Comparison of ENCODE assay signal across 11 cellular contexts in the genomic region with DNA sequence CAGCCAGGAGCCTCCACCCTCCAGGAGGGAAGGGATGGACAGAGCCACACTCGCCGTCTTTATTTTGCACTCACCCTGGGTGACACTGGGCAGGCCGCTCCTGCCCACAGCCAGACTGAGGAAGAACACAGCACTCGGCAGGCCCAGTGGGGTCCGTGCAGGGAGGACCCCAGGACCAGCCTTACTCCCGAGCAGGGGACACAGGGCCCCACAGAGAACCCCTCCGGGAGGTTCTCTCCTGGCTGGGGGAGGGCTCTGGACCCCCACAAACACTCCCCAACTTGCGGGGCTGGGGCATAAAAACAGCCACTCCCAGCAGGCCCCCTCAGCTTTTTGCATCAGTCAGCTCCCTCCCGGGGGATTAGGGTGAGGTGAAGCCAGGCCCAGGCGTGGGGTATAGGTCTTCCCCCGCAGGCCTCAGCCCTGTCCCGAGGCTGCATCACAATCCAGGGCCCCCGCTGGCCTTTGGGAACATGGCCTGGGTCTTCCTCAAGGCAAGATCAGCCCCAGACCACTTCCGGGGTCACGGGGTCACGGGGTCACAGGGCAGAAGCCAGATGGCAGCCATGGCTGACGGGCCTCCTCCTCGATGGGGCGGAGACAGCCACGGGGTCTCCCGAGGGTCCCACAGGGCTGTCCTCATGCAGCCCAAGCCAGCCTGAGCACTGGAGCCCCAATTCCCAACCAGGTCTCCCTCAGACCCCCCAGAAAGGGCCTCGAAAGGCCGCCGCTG. TPM values are rescaled to one million over a fixed set of nuclear protein-coding genes. Genes with fewer than 3 reads are reported as not detected.
DNase-seq lines count a peak whose midpoint lies in the region; ATAC-seq and TF ChIP-seq lines count a peak whose summit lies in the region.
"Had no signal": no experiment of that assay in that cellular context is flagged by ENCODE, and none has a peak within 500 bp of the region (broad histone marks: within the 10 kb centered on the region; RNA-seq: fewer than 3 reads in every experiment).

No MANE protein-coding gene starts in this region.

- TSS peak; percentile 48 for BruUV-seq in Caco-2 (replicated peaks; lab: Mats Ljungman, UMichigan)

- H3K9me3 Mint-ChIP-seq in Caco-2 (ENCODE audit: unreplicated experiment) (no peaks in the 10 kb centered on the region), endodermal cell (no peaks in the 10 kb centered on the region)

- TF ChIP-seq EP300 in ovary (IDR thresholded peaks at IDR 0.05) = no peak

- H3K27me3 ChIP-seq in Caco-2 (replicated peaks; ENCODE audit: control insufficient read depth, insufficient read depth, low read length) (no peaks in the 10 kb centered on the region), Peyer's patch (no peaks in the 10 kb centered on the region), endodermal cell (ENCODE audit: control insufficient read depth, insufficient read depth, low read length, poor library complexity, severe bottlenecking) (no peaks in the 10 kb centered on the region), ovary (no peaks in the 10 kb centered on the region)

- TF ChIP-seq POLR2A in Peyer's patch (IDR thresholded peaks at IDR 0.05) = no peak
- no peak for TF ChIP-seq POLR2A in ovary (IDR thresholded peaks at IDR 0.05)

- no peak for ATAC-seq in HG03442 (IDR thresholded peaks at IDR 0.05; ENCODE audit: unreplicated experiment)

- H3K9me3 ChIP-seq in Caco-2 (no peaks in the 10 kb centered on the region), Peyer's patch (no peaks in the 10 kb centered on the region), endodermal cell (ENCODE audit: control insufficient read depth, low read length) (no peaks in the 10 kb centered on the region), ovary (no peaks in the 10 kb centered on the region)

- peak overlapping the region in 3 of 4 donors; percentile 38 to 75 (median 45) for H3K27ac ChIP-seq in Peyer's patch
- peak overlapping the region; percentile 22 for H3K27ac ChIP-seq in endodermal cell (ENCODE audit: low read depth, low read length)
- H3K27ac ChIP-seq in ovary = no peak overlapping the region
- H3K27ac ChIP-seq: SK-N-MC had no signal

- H3K36me3 ChIP-seq in Caco-2 (ENCODE audit: control insufficient read depth, insufficient read depth, low read length) = no peaks in the 10 kb centered on the region; the same call in 1 of the 2 replicates
- peaks cover 0 to 17% (median 0%) of the 10 kb centered on the region in 3 donors for H3K36me3 ChIP-seq in Peyer's patch
- peaks cover 4% of the 10 kb centered on the region for H3K36me3 ChIP-seq in endodermal cell (ENCODE audit: control insufficient read depth, insufficient read depth, low read length)
- H3K36me3 ChIP-seq in ovary = no peaks in the 10 kb centered on the region

- peaks cover 100% of the 10 kb centered on the region for H3K36me3 Mint-ChIP-seq in Caco-2 (ENCODE audit: insufficient read depth, unreplicated experiment)
- H3K36me3 Mint-ChIP-seq in endodermal cell (ENCODE audit: low read depth) = peaks cover 5% of the 10 kb centered on the region

- H3K27ac Mint-ChIP-seq in Caco-2 (ENCODE audit: unreplicated experiment) (peak overlapping the region; percentile 30), endodermal cell (no peak overlapping the region)

- CTCF ChIA-PET in Caco-2 (lab: Charles Lee) = interaction anchor here (1.2 kb wide), 1 partner anchor 8 kb away, joined by 3 read pairs; a partner anchor contains a TSS

- peaks cover 26% of the 10 kb centered on the region for H3K4me1 ChIP-seq in Caco-2
- H3K4me1 ChIP-seq in Peyer's patch = peaks cover 9 to 35% (median 15%) of the 10 kb centered on the region in 4 donors
- no peaks in the 10 kb centered on the region for H3K4me1 ChIP-seq in endodermal cell (ENCODE audit: control insufficient read depth, insufficient read depth, low read length)
- H3K4me1 ChIP-seq in ovary (ENCODE audit: insufficient read depth) = peaks cover 2% of the 10 kb centered on the region

- H3K27me3 Mint-ChIP-seq in Caco-2 (ENCODE audit: insufficient read depth, unreplicated experiment) (peaks cover 2% of the 10 kb centered on the region), endodermal cell (ENCODE audit: insufficient read depth) (no peaks in the 10 kb centered on the region)

- DNase-seq in Caco-2 (peak; percentile 51 to 71), Peyer's patch (peak in 1 of 3 donors; percentile 45), endodermal cell (peak; percentile 50), ovary (peak in 4 of 5 donors; percentile 13 to 64 (median 36)), SW480 (ENCODE audit: low spot score) (no peak), NOMO-1 (lab: John Stamatoyannopoulos, UW; ENCODE audit: unreplicated experiment in 2 of 2) (no peak), OCI-M1 (lab: John Stamatoyannopoulos, UW) (no peak)
- DNase-seq: anterior cingulate cortex, KG1 had no signal

- TF ChIP-seq CTCF in Caco-2 (IDR thresholded peaks at IDR 0.05; ENCODE audit: insufficient read depth in 1 of 2, low read depth in 1 of 2, low read length in 1 of 2, severe bottlenecking in 1 of 2, unreplicated experiment in 1 of 2) (no peak), Peyer's patch (IDR thresholded peaks at IDR 0.05) (no peak), endodermal cell (conservative IDR thresholded peaks at IDR 0.05) (no peak), ovary (IDR thresholded peaks at IDR 0.05) (no peak)

- intact Hi-C loops in Caco-2 (cut with micrococcal nuclease; ENCODE audit: unreplicated experiment) (no loop called here), ovary (cut with DNase I) (no loop called here)

- WGBS in endodermal cell (ENCODE audit: insufficient coverage in 1 of 2, insufficient read length in 1 of 2), 2 experiments = 89% methylated on average over 19 to 24 of the region's 24 CpGs
- 63 to 68% (median 66%) methylated on average over 24 of the region's 24 CpGs for WGBS in ovary, 3 donors

- H3K9ac ChIP-seq in endodermal cell (ENCODE audit: extremely low read depth, low read length, poor library complexity, severe bottlenecking) = no peak overlapping the region

- H3K4me3 Mint-ChIP-seq in Caco-2 (ENCODE audit: unreplicated experiment) (no peak overlapping the region), endodermal cell (no peak overlapping the region)

- peaks cover 11% of the 10 kb centered on the region for H3K4me1 Mint-ChIP-seq in Caco-2 (ENCODE audit: low read depth, unreplicated experiment)
- no peaks in the 10 kb centered on the region for H3K4me1 Mint-ChIP-seq in endodermal cell

- no peak overlapping the region for H3K4me3 ChIP-seq in Caco-2 (ENCODE audit: low read depth, low read length)
- H3K4me3 ChIP-seq in Peyer's patch = no peak overlapping the region
- H3K4me3 ChIP-seq in endodermal cell (ENCODE audit: low read length) = no peak overlapping the region
- H3K4me3 ChIP-seq in ovary = no peak overlapping the region
- H3K4me3 ChIP-seq: SK-N-MC had no signal

- POLR2A ChIA-PET in Caco-2 (lab: Charles Lee) = interaction anchor here (1.6 kb wide), 1 partner anchor 8 kb away, joined by 5 read pairs; a partner anchor contains a TSS

RNA-seq across cellular contexts. Expression of a gene that starts 3.2 kb away (rescaled TPM):
- total RNA-seq in Caco-2 (2022) = not detected in 2 replicates
- 1 to 10 TPM in 3 of 4 donors, not detected in 1; 2.1 to 4.2 (median 2.7) TPM for total RNA-seq in Peyer's patch
- not detected for total RNA-seq in endodermal cell
- 2.0 TPM for polyA plus RNA-seq in endodermal cell (2013, experiment 1 of 2)
- polyA plus RNA-seq in endodermal cell (2013, experiment 2 of 2) = 1.1 TPM
- 1 to 10 TPM; 2.0 to 6.4 (median 4.1) TPM for total RNA-seq in ovary
- polyA plus RNA-seq in ovary = 1 to 10 TPM in 1 of 2 donors, not detected in 1; 7.0 TPM

RNA-seq across cellular contexts. Expression of a gene that starts 8.1 kb away (rescaled TPM):
- total RNA-seq in Caco-2 (2022) (119 and 126 TPM in 2 replicates), Peyer's patch (10 to 100 TPM; 39.1 to 67.6 (median 46.3) TPM), endodermal cell (10 to 100 TPM; 41.6 to 46.2 TPM), ovary (10 to 100 TPM; 25.6 to 59.5 (median 47.4) TPM)
- 17.2 TPM for polyA plus RNA-seq in endodermal cell (2013, experiment 1 of 2)
- 13.7 TPM for polyA plus RNA-seq in endodermal cell (2013, experiment 2 of 2)
- polyA plus RNA-seq in ovary = 10 to 100 TPM; 15.3 to 38.5 TPM

RNA-seq across cellular contexts. Expression of a gene that starts 8.2 kb away (rescaled TPM):
- total RNA-seq in Caco-2 (2022) (69.3 and 74.7 TPM in 2 replicates), Peyer's patch (10 to 100 TPM; 48.9 to 67.7 (median 54.7) TPM), endodermal cell (10 to 100 TPM; 28.8 to 29.5 TPM), ovary (10 to 100 TPM; 14.0 to 25.6 (median 18.9) TPM)
- 20.8 TPM for polyA plus RNA-seq in endodermal cell (2013, experiment 1 of 2)
- polyA plus RNA-seq in endodermal cell (2013, experiment 2 of 2) = 22.4 TPM
- 10 to 100 TPM in 1 of 2 donors, 1 to 10 TPM in 1; 1.7 to 26.4 TPM for polyA plus RNA-seq in ovary

RNA-seq across cellular contexts. Expression of a gene that starts 36.8 kb away (rescaled TPM):
- total RNA-seq in Caco-2 (2022) (18.8 and 23.5 TPM in 2 replicates), Peyer's patch (10 to 100 TPM; 32.6 to 55.3 (median 41.0) TPM), endodermal cell (10 to 100 TPM in 1 of 2 donors, 1 to 10 TPM in 1; 7.6 to 10.1 TPM), ovary (10 to 100 TPM in 4 of 7 donors, 1 to 10 TPM in 3; 7.5 to 21.6 (median 13.7) TPM)
- 10.0 TPM for polyA plus RNA-seq in endodermal cell (2013, experiment 1 of 2)
- polyA plus RNA-seq in endodermal cell (2013, experiment 2 of 2) = 9.6 TPM
- 10 to 100 TPM in 1 of 2 donors, under 1 TPM in 1; 0.15 to 15.6 TPM for polyA plus RNA-seq in ovary

RNA-seq across cellular contexts. Expression of a gene that starts 39.9 kb away (rescaled TPM):
- total RNA-seq in Caco-2 (2022) (211 and 234 TPM in 2 replicates), Peyer's patch (10 to 100 TPM; 34.2 to 54.5 (median 40.4) TPM), endodermal cell (100 to 1,000 TPM in 1 of 2 donors, 10 to 100 TPM in 1; 69.3 to 108 TPM), ovary (100 to 1,000 TPM in 5 of 7 donors, 10 to 100 TPM in 2; 20.6 to 199 (median 104) TPM)
- polyA plus RNA-seq in endodermal cell (2013, experiment 1 of 2) = 89.4 TPM
- 77.8 TPM for polyA plus RNA-seq in endodermal cell (2013, experiment 2 of 2)
- polyA plus RNA-seq in ovary = 10 to 100 TPM in 1 of 2 donors, 1 to 10 TPM in 1; 2.2 to 66.7 TPM

Comparison
In these comparisons a context has a peak if more than half of its experiments do, and no peak if none do; other contexts are left out.
1. DNase-seq: peak in Caco-2 (2 of 2), endodermal cell (single experiment) and ovary (4 of 5); none in SW480 (single experiment), NOMO-1 (0 of 2) and OCI-M1 (single experiment).
2. H3K27ac ChIP-seq: peak in Peyer's patch (3 of 4) and endodermal cell (single experiment); none in ovary (0 of 2).